12 cellular contexts compared by ENCODE assay signal in genomic region chrX:9467181-9467580, GRCh38. TPM values are rescaled to one million over a fixed set of nuclear protein-coding genes. Genes with fewer than 3 reads are reported as not detected.
A peak's percentile ranks its signal among the peaks of the same experiment; 100 is the strongest.
DNase-seq lines count a peak whose midpoint lies in the region; FAIRE-seq and TF ChIP-seq lines count a peak whose summit lies in the region.
"Had no signal": no experiment of that assay in that cellular context is flagged by ENCODE, and none has a peak within 500 bp of the region (broad histone marks: within the 10 kb centered on the region; RNA-seq: fewer than 3 reads in every experiment).

No MANE protein-coding gene starts in this region.

- no peak overlapping the region for H2BK120ac ChIP-seq in H1 (replicated peaks; ENCODE audit: low read depth, low read length)

- H3K79me2 ChIP-seq in H1 (ENCODE audit: control insufficient read depth in 1 of 2, insufficient read depth in 2 of 2, low read length in 2 of 2): peaks cover 0 to 56% of the 10 kb centered on the region in 2 experiments; a peak in 2 of 4 replicates

- intact Hi-C loops in Caco-2 (cut with micrococcal nuclease; ENCODE audit: unreplicated experiment) (loop anchor here (2.0 to 10.0 kb wide), 3 partner anchors 198 to 652 kb away; no protein-coding TSS in a partner anchor), left ventricle myocardium inferior (cut with micrococcal nuclease) (loop anchor here (10.0 kb wide), 1 partner anchor 122 kb away; no protein-coding TSS in a partner anchor), adrenal gland (cut with DNase I) (loop anchor here (10.0 kb wide), 2 partner anchors 122 to 248 kb away; no protein-coding TSS in a partner anchor)

- no peaks in the 10 kb centered on the region for H3K27me3 ChIP-seq in Caco-2 (replicated peaks; ENCODE audit: control insufficient read depth, insufficient read depth, low read length)
- H3K27me3 ChIP-seq in H1 (replicated peaks in 1 of 4; ENCODE audit: control insufficient read depth in 3 of 4, extremely low read depth in 1 of 4, insufficient read depth in 3 of 4, low read length in 3 of 4): no peaks in the 10 kb centered on the region
- H3K27me3 ChIP-seq in left ventricle myocardium inferior (ENCODE audit: low read depth): no peaks in the 10 kb centered on the region
- no peaks in the 10 kb centered on the region for H3K27me3 ChIP-seq in adrenal gland

- TF ChIP-seq CTCF in Caco-2 (IDR thresholded peaks at IDR 0.05; ENCODE audit: insufficient read depth in 1 of 2, low read depth in 1 of 2, low read length in 1 of 2, severe bottlenecking in 1 of 2, unreplicated experiment in 1 of 2) (no peak), NB4 (IDR thresholded peaks at IDR 0.05; ENCODE audit: low read depth, low read length) (no peak), H1 (IDR thresholded peaks at IDR 0.05; ENCODE audit: control extremely low read depth in 1 of 3, insufficient read depth in 1 of 3, low read depth in 1 of 3, low read length in 3 of 3) (no peak), osteocyte (IDR thresholded peaks at IDR 0.05) (no peak), left ventricle myocardium inferior (IDR thresholded peaks at IDR 0.05; ENCODE audit: borderline replicate concordance) (no peak), adrenal gland (IDR thresholded peaks at IDR 0.05) (no peak)

- CTCF ChIA-PET in Caco-2 (lab: Charles Lee): no interaction called here
- CTCF ChIA-PET in H1 (lab: Charles Lee; ENCODE audit: partially characterized antibody): no interaction called here

- H3K4me2 ChIP-seq in H1 (ENCODE audit: insufficient read depth in 1 of 2, low read depth in 2 of 2, low read length in 2 of 2): peak overlapping the region; percentile 67 to 90; a peak in 3 of 4 replicates

- H2BK15ac ChIP-seq in H1 (ENCODE audit: low read length): no peak overlapping the region

- no peak for FAIRE-seq in H1 (lab: Jason Lieb, UNC)

- no peak overlapping the region for H3K18ac ChIP-seq in H1 (ENCODE audit: extremely low read depth, low read length)

- no peak overlapping the region for H3K56ac ChIP-seq in H1 (replicated peaks; ENCODE audit: insufficient read length, low read depth, low read length)

- H3K27me3 Mint-ChIP-seq in Caco-2 (ENCODE audit: insufficient read depth, unreplicated experiment) (no peaks in the 10 kb centered on the region), osteocyte (ENCODE audit: unreplicated experiment) (no peaks in the 10 kb centered on the region)
- H3K27me3 Mint-ChIP-seq: memory B cell had no signal

- H3K36me3 ChIP-seq in Caco-2 (ENCODE audit: control insufficient read depth, insufficient read depth, low read length): no peaks in the 10 kb centered on the region; the same call in 1 of the 2 replicates
- H3K36me3 ChIP-seq in H1 (ENCODE audit: control insufficient read depth in 2 of 4, insufficient read depth in 4 of 4, low read length in 3 of 4): peaks cover 0 to 3% (median 0%) of the 10 kb centered on the region in 4 experiments; a peak in 1 of 8 replicates
- H3K36me3 ChIP-seq in left ventricle myocardium inferior: no peaks in the 10 kb centered on the region
- no peaks in the 10 kb centered on the region for H3K36me3 ChIP-seq in adrenal gland (replicated peaks in 1 of 2)
- H3K36me3 ChIP-seq: gastrocnemius medialis had no signal

- no peak overlapping the region for H3K14ac ChIP-seq in H1 (ENCODE audit: insufficient read length)

- H3K4me1 Mint-ChIP-seq in Caco-2 (ENCODE audit: low read depth, unreplicated experiment) (peaks cover 8% of the 10 kb centered on the region), osteocyte (ENCODE audit: unreplicated experiment) (peaks cover 60% of the 10 kb centered on the region)

- H3K4me1 ChIP-seq in Caco-2: peaks cover 9% of the 10 kb centered on the region
- H3K4me1 ChIP-seq in H1 (replicated peaks in 1 of 4; ENCODE audit: control insufficient read depth in 3 of 4, insufficient read depth in 4 of 4, low read length in 3 of 4): peaks cover 0 to 10% (median 3%) of the 10 kb centered on the region in 4 experiments; a peak in 2 of 7 replicates
- peaks cover 31% of the 10 kb centered on the region for H3K4me1 ChIP-seq in left ventricle myocardium inferior
- H3K4me1 ChIP-seq in adrenal gland (replicated peaks in 1 of 2): peaks cover 0 to 12% of the 10 kb centered on the region in 2 donors

- H3K4me3 ChIP-seq in Caco-2 (ENCODE audit: low read depth, low read length) (peak overlapping the region; percentile 76; the same call in 1 of the 2 replicates), NB4 (ENCODE audit: low read depth, low read length) (peak overlapping the region; percentile 65), H1 (ENCODE audit: extremely low read depth in 1 of 4, insufficient read depth in 2 of 4, low read depth in 3 of 4, low read length in 4 of 4) (peak overlapping the region in 2 of 4 experiments; percentile 70 to 73; a peak in 3 of 8 replicates), left ventricle myocardium inferior (no peak overlapping the region), adrenal gland (no peak overlapping the region)

- no peak overlapping the region for H4K8ac ChIP-seq in H1 (ENCODE audit: extremely low read depth, insufficient read depth, low read length)

- TF ChIP-seq EP300 in H1 (IDR thresholded peaks at IDR 0.05; ENCODE audit: borderline replicate concordance in 1 of 2, low read depth in 2 of 2, low read length in 2 of 2): no peak

- H3K23ac ChIP-seq in H1 (ENCODE audit: insufficient read length): no peak overlapping the region

- H3K4me3 Mint-ChIP-seq in Caco-2 (ENCODE audit: unreplicated experiment): peak overlapping the region; percentile 42
- H3K4me3 Mint-ChIP-seq in osteocyte (ENCODE audit: unreplicated experiment): peak overlapping the region; percentile 73

- H3K27ac Mint-ChIP-seq in Caco-2 (ENCODE audit: unreplicated experiment) (no peak overlapping the region), osteocyte (ENCODE audit: unreplicated experiment) (peak overlapping the region; percentile 85)

- no peak overlapping the region for H4K5ac ChIP-seq in H1 (ENCODE audit: insufficient read length, low read depth, low read length)

- H2BK12ac ChIP-seq in H1 (ENCODE audit: low read depth, low read length): no peak overlapping the region

- POLR2A ChIA-PET in Caco-2 (lab: Charles Lee): no interaction called here
- POLR2A ChIA-PET in H1 (lab: Charles Lee; ENCODE audit: partially characterized antibody): no interaction called here

- H3K23me2 ChIP-seq in H1 (ENCODE audit: low read depth, low read length): peaks cover 10% of the 10 kb centered on the region; the same call in 1 of the 2 replicates

- H3K9me3 ChIP-seq in Caco-2 (no peaks in the 10 kb centered on the region), H1 (ENCODE audit: insufficient read depth in 2 of 2, low read depth in 1 of 2, low read length in 1 of 2) (no peaks in the 10 kb centered on the region), left ventricle myocardium inferior (replicated peaks) (no peaks in the 10 kb centered on the region), adrenal gland (replicated peaks in 1 of 3) (no peaks in the 10 kb centered on the region)
- H3K9me3 ChIP-seq: gastrocnemius medialis had no signal

- WGBS in H1 (ENCODE audit: extremely low coverage in 1 of 2, insufficient coverage in 1 of 2, insufficient read length in 1 of 2, insufficient replicate concordance in 2 of 2, low coverage in 1 of 2, low lambda C conversion rate in 2 of 2, missing lambda C conversion rate in 1 of 2), 2 experiments: 36% methylated on average over 11 of the region's 11 CpGs; no CpG with 5 or more reads in 1 of the 2 experiments
- 52 to 87% (median 69%) methylated on average over 7 to 11 of the region's 11 CpGs for WGBS in adrenal gland, 4 donors

- H2AK5ac ChIP-seq in H1 (ENCODE audit: low read depth, low read length): no peak overlapping the region

- TF ChIP-seq RAD21 in H1 (IDR thresholded peaks at IDR 0.05 in 1 of 2, conservative IDR thresholded peaks at IDR 0.05 in 1 of 2; ENCODE audit: low read depth in 2 of 2, low read length in 2 of 2): no peak

- no peak for TF ChIP-seq POLR2A in NB4 (IDR thresholded peaks at IDR 0.05; ENCODE audit: extremely low read depth, insufficient read length)
- no peak for TF ChIP-seq POLR2A in H1 (IDR thresholded peaks at IDR 0.05; ENCODE audit: control extremely low read depth in 1 of 2, low read depth in 2 of 2, low read length in 2 of 2)
- TF ChIP-seq POLR2A in adrenal gland (IDR thresholded peaks at IDR 0.05): no peak

- no peak overlapping the region for H3K4ac ChIP-seq in H1 (replicated peaks; ENCODE audit: insufficient read length, low read depth, low read length)

- no peaks in the 10 kb centered on the region for H3K79me1 ChIP-seq in H1 (ENCODE audit: low read depth, low read length)

- H3K36me3 Mint-ChIP-seq in Caco-2 (ENCODE audit: insufficient read depth, unreplicated experiment) (peaks cover 34% of the 10 kb centered on the region), osteocyte (ENCODE audit: unreplicated experiment) (peaks cover 6% of the 10 kb centered on the region)

- H3K9me3 Mint-ChIP-seq in Caco-2 (ENCODE audit: unreplicated experiment) (no peaks in the 10 kb centered on the region), osteocyte (ENCODE audit: unreplicated experiment) (no peaks in the 10 kb centered on the region)
- H3K9me3 Mint-ChIP-seq: memory B cell had no signal

- no TSS peak for BruUV-seq in Caco-2 (replicated peaks; lab: Mats Ljungman, UMichigan)

- H4K20me1 ChIP-seq in H1 (replicated peaks in 1 of 2; ENCODE audit: control insufficient read depth in 1 of 2, insufficient read depth in 2 of 2, low read length in 2 of 2): peaks cover 0 to 4% of the 10 kb centered on the region in 2 experiments

- H3K9ac ChIP-seq in H1 (replicated peaks in 1 of 4; ENCODE audit: extremely low read depth in 1 of 4, low read depth in 3 of 4, low read length in 3 of 4): no peak overlapping the region

- no peak overlapping the region for H2AFZ ChIP-seq in H1 (ENCODE audit: low read length)

- H4K91ac ChIP-seq in H1 (replicated peaks; ENCODE audit: insufficient read length, low read length): no peak overlapping the region

- no peak overlapping the region for H2BK5ac ChIP-seq in H1 (ENCODE audit: low read depth, low read length)

- no peak overlapping the region for H2BK20ac ChIP-seq in H1 (ENCODE audit: low read length)

- DNase-seq in Caco-2: no peak
- DNase-seq in NB4 (ENCODE audit: low read depth): no peak
- DNase-seq in H1 (ENCODE audit: low read depth in 1 of 2, low spot score in 2 of 2): no peak
- DNase-seq in osteocyte (ENCODE audit: extremely low spot score, unreplicated experiment): no peak
- no peak for DNase-seq in left ventricle myocardium inferior
- DNase-seq in NCI-H446 treated with DMSO at 0.1 percent for 48 hours (lab: John Stamatoyannopoulos, UW): no peak
- DNase-seq in dermis blood vessel endothelial cell: no peak
- DNase-seq in adrenal gland: no peak
- DNase-seq: gastrocnemius medialis, HCEC 1CT, NCI-H2081 treated with DMSO at 0.1 percent for 48 hours had no signal

- H3K27ac ChIP-seq in H1 (ENCODE audit: low read depth, low read length) (no peak overlapping the region), left ventricle myocardium inferior (replicated peaks) (no peak overlapping the region), adrenal gland (no peak overlapping the region)

RNA-seq across cellular contexts. Expression of gene TBL1X, which starts 2.3 kb away (rescaled TPM):
- 75.3 and 84.2 TPM in 2 replicates for total RNA-seq in Caco-2 (2022)
- total RNA-seq in H1 (2021; fragmentation: NEBNext Ultra II Directional; extraction: Animal tissue kit (Norgen Biotek cat#: 25700)): 25.6 TPM in 2 replicates
- 13.3 and 18.3 TPM in 2 replicates for polyA plus RNA-seq in H1 (2011; rRNA removed)
- polyA plus RNA-seq in H1 (2011; cell fraction: cytosol; rRNA removed): 19.2 TPM
- 23.7 TPM for polyA plus RNA-seq in H1 (2011; cell fraction: nucleus; rRNA removed)
- 20.4 to 26.1 TPM (median 26.0 TPM) in 4 replicates for polyA plus RNA-seq in H1 (2012, experiment 1 of 2)
- 9.0 TPM for polyA plus RNA-seq in H1 (2012, experiment 2 of 2)
- 11.8 TPM for polyA plus RNA-seq in H1 (2013, experiment 1 of 2)
- 12.6 TPM for polyA plus RNA-seq in H1 (2013, experiment 2 of 2)
- polyA minus RNA-seq in H1 (2011; rRNA and poly(A)+ RNA removed): 51.5 and 60.3 TPM in 2 replicates
- 21.2 TPM for polyA minus RNA-seq in H1 (2011; cell fraction: cytosol; rRNA and poly(A)+ RNA removed)
- polyA minus RNA-seq in H1 (2011; cell fraction: nucleus; rRNA and poly(A)+ RNA removed): 45.6 TPM
- total RNA-seq in osteocyte: 35.3 and 39.9 TPM in 2 replicates
- total RNA-seq in left ventricle myocardium inferior: 9.4 TPM
- total RNA-seq in dermis blood vessel endothelial cell: 10.4 and 19.6 TPM in 2 replicates
- 100 to 1,000 TPM in 1 of 8 donors, 10 to 100 TPM in 7; 22.9 to 256 (median 34.8) TPM for total RNA-seq in adrenal gland
- polyA plus RNA-seq in adrenal gland: 10 to 100 TPM in 1 of 3 donors, 1 to 10 TPM in 2; 5.0 to 20.4 (median 5.5) TPM

Comparison
In these comparisons a context has a peak if more than half of its experiments do, and no peak if none do; other contexts are left out.
1. H3K4me3 ChIP-seq: peak in Caco-2 (single experiment) and NB4 (single experiment); none in left ventricle myocardium inferior (single experiment) and adrenal gland (0 of 4).